ENCODE assay signal across 1 cellular context in genomic region chr2:49687873-49688272, GRCh38.
TF ChIP-seq lines count a peak whose summit lies in the region.

No MANE protein-coding gene starts in this region.

TF ChIP-seq in GM12878, 131 proteins besides CTCF, POLR2A, EP300 and RAD21 (continued from another document):
- TF ChIP-seq ASH2L (IDR thresholded peaks at IDR 0.05; ENCODE audit: borderline replicate concordance, low read depth) (no peak), SMAD1 (IDR thresholded peaks at IDR 0.05; ENCODE audit: low read depth, partially characterized antibody) (no peak), ESRRA (IDR thresholded peaks at IDR 0.05; ENCODE audit: low read length) (no peak), NFYA (IDR thresholded peaks at IDR 0.05; ENCODE audit: borderline replicate concordance, low read depth, low read length) (no peak), DPF2 (IDR thresholded peaks at IDR 0.05) (no peak), TCF7 (IDR thresholded peaks at IDR 0.05; ENCODE audit: borderline replicate concordance) (no peak), POLR2AphosphoS2 (IDR thresholded peaks at IDR 0.05; ENCODE audit: low read depth, low read length) (no peak), HDAC2 (IDR thresholded peaks at IDR 0.05) (no peak), BRCA1 (IDR thresholded peaks at IDR 0.05; ENCODE audit: low read depth, low read length) (no peak), NR2C1 (IDR thresholded peaks at IDR 0.05) (no peak)
